1 cellular context compared by ENCODE assay signal in the genomic region with DNA sequence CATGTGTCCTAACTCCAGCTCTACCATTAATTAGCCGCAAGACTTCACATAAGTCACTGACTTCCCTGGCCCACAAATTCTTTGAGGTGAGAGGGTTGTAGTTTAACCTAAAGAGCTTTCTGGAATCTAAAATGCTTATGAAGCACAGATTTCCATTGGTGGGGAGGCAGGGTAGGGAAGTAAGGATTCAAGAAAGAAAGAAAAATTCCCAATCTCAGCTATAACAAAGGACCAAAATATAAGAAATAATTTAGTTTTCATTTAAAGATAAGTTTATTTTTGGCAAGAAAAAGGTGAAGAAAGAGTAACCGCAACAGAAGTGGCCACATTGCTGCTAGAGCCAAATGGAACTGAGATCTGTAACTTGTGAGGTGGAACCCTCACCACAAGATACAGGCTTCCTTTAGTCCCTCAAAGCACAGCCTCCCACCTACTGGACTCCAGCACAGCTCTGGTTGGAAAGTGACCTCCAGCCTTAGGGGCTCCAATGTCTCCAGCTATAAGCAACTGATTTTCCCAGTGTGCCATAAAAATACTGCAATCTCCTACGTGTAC.
TF ChIP-seq lines count a peak whose summit lies in the region.

No MANE protein-coding gene starts in this region.

TF ChIP-seq in GM12878, 131 proteins besides CTCF, POLR2A, EP300 and RAD21 (continued from another document and continues in another):
- TF ChIP-seq CHD4 (IDR thresholded peaks at IDR 0.05), result no peak
- TF ChIP-seq RFX5 (IDR thresholded peaks at IDR 0.05; ENCODE audit: low read depth, low read length), result no peak
- TF ChIP-seq POLR2AphosphoS5 (IDR thresholded peaks at IDR 0.05; ENCODE audit: low read length), result peak; percentile 77
- no peak for TF ChIP-seq BRCA1 (IDR thresholded peaks at IDR 0.05; ENCODE audit: low read depth, low read length)
- 0 out of 2 replicates have a peak, but pooled peaks have one; percentile 81 for TF ChIP-seq PAX5 (IDR thresholded peaks at IDR 0.05; ENCODE audit: borderline replicate concordance, low read depth, low read length)
- peak; percentile 44; the same call in 1 of the 2 replicates for TF ChIP-seq BCL11A (IDR thresholded peaks at IDR 0.05; ENCODE audit: low read depth, low read length)
- no peak for TF ChIP-seq ZZZ3 (IDR thresholded peaks at IDR 0.05; ENCODE audit: control insufficient read depth, insufficient read length, low read depth)
- no peak for TF ChIP-seq HDGF (IDR thresholded peaks at IDR 0.05)
- 0 out of 2 replicates have a peak, but pooled peaks have one; percentile 24 for TF ChIP-seq CREB1 (IDR thresholded peaks at IDR 0.05; ENCODE audit: low read depth)
- no peak for TF ChIP-seq SMC3 (IDR thresholded peaks at IDR 0.05; ENCODE audit: borderline replicate concordance, low read length)
- no peak for TF ChIP-seq NFXL1 (IDR thresholded peaks at IDR 0.05; ENCODE audit: borderline replicate concordance)
- peak; percentile 91 for TF ChIP-seq EED (IDR thresholded peaks at IDR 0.05; ENCODE audit: low read depth)
- no peak for TF ChIP-seq TCF3 (IDR thresholded peaks at IDR 0.05; ENCODE audit: borderline replicate concordance, insufficient read depth, low read depth, low read length)
- TF ChIP-seq, protein P1, sequence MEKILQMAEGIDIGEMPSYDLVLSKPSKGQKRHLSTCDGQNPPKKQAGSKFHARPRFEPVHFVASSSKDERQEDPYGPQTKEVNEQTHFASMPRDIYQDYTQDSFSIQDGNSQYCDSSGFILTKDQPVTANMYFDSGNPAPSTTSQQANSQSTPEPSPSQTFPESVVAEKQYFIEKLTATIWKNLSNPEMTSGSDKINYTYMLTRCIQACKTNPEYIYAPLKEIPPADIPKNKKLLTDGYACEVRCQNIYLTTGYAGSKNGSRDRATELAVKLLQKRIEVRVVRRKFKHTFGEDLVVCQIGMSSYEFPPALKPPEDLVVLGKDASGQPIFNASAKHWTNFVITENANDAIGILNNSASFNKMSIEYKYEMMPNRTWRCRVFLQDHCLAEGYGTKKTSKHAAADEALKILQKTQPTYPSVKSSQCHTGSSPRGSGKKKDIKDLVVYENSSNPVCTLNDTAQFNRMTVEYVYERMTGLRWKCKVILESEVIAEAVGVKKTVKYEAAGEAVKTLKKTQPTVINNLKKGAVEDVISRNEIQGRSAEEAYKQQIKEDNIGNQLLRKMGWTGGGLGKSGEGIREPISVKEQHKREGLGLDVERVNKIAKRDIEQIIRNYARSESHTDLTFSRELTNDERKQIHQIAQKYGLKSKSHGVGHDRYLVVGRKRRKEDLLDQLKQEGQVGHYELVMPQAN (conservative IDR thresholded peaks at IDR 0.05), result no peak
- TF ChIP-seq SMARCA5 (IDR thresholded peaks at IDR 0.05), result no peak; the same call in none of the 2 replicates
- peak; percentile 45; the same call in 1 of the 2 replicates for TF ChIP-seq CHD2 (IDR thresholded peaks at IDR 0.05; ENCODE audit: borderline replicate concordance, low read depth, low read length)
- TF ChIP-seq CREM (IDR thresholded peaks at IDR 0.05; ENCODE audit: low read depth), result peak; percentile 13; the same call in 1 of the 2 replicates
- TF ChIP-seq, protein P2, sequence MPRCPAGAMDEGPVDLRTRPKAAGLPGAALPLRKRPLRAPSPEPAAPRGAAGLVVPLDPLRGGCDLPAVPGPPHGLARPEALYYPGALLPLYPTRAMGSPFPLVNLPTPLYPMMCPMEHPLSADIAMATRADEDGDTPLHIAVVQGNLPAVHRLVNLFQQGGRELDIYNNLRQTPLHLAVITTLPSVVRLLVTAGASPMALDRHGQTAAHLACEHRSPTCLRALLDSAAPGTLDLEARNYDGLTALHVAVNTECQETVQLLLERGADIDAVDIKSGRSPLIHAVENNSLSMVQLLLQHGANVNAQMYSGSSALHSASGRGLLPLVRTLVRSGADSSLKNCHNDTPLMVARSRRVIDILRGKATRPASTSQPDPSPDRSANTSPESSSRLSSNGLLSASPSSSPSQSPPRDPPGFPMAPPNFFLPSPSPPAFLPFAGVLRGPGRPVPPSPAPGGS (IDR thresholded peaks at IDR 0.05; ENCODE audit: borderline replicate concordance, insufficient read depth, low read depth, low read length, poor library complexity, severe bottlenecking), result no peak
- 0 out of 2 replicates have a peak, but pooled peaks have one; percentile 19 for TF ChIP-seq TCF12 (IDR thresholded peaks at IDR 0.05; ENCODE audit: low read depth, low read length)
- TF ChIP-seq, protein P3, sequence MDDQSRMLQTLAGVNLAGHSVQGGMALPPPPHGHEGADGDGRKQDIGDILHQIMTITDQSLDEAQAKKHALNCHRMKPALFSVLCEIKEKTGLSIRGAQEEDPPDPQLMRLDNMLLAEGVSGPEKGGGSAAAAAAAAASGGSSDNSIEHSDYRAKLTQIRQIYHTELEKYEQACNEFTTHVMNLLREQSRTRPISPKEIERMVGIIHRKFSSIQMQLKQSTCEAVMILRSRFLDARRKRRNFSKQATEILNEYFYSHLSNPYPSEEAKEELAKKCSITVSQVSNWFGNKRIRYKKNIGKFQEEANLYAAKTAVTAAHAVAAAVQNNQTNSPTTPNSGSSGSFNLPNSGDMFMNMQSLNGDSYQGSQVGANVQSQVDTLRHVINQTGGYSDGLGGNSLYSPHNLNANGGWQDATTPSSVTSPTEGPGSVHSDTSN (IDR thresholded peaks at IDR 0.05; ENCODE audit: insufficient replicate concordance, low read depth, low read length), result no peak
- TF ChIP-seq IKZF1 (conservative IDR thresholded peaks at IDR 0.05), result peak; percentile 93
- no peak for TF ChIP-seq ZNF24 (IDR thresholded peaks at IDR 0.05)
- TF ChIP-seq NR2F1 (conservative IDR thresholded peaks at IDR 0.05), result peak; percentile 72
- peak; percentile 51 for TF ChIP-seq NBN (IDR thresholded peaks at IDR 0.05)
- TF ChIP-seq TCF7 (IDR thresholded peaks at IDR 0.05; ENCODE audit: borderline replicate concordance), result peak; percentile 51; the same call in 1 of the 2 replicates
- no peak for TF ChIP-seq JUND (IDR thresholded peaks at IDR 0.05; ENCODE audit: low read depth, low read length)
- no peak for TF ChIP-seq ETV6 (conservative IDR thresholded peaks at IDR 0.05 in 1 of 2, IDR thresholded peaks at IDR 0.05 in 1 of 2; ENCODE audit: borderline replicate concordance in 1 of 2, low read depth in 1 of 2)
- TF ChIP-seq ZNF274 (IDR thresholded peaks at IDR 0.05; ENCODE audit: insufficient read depth, insufficient read length), result no peak
- TF ChIP-seq, protein P4, sequence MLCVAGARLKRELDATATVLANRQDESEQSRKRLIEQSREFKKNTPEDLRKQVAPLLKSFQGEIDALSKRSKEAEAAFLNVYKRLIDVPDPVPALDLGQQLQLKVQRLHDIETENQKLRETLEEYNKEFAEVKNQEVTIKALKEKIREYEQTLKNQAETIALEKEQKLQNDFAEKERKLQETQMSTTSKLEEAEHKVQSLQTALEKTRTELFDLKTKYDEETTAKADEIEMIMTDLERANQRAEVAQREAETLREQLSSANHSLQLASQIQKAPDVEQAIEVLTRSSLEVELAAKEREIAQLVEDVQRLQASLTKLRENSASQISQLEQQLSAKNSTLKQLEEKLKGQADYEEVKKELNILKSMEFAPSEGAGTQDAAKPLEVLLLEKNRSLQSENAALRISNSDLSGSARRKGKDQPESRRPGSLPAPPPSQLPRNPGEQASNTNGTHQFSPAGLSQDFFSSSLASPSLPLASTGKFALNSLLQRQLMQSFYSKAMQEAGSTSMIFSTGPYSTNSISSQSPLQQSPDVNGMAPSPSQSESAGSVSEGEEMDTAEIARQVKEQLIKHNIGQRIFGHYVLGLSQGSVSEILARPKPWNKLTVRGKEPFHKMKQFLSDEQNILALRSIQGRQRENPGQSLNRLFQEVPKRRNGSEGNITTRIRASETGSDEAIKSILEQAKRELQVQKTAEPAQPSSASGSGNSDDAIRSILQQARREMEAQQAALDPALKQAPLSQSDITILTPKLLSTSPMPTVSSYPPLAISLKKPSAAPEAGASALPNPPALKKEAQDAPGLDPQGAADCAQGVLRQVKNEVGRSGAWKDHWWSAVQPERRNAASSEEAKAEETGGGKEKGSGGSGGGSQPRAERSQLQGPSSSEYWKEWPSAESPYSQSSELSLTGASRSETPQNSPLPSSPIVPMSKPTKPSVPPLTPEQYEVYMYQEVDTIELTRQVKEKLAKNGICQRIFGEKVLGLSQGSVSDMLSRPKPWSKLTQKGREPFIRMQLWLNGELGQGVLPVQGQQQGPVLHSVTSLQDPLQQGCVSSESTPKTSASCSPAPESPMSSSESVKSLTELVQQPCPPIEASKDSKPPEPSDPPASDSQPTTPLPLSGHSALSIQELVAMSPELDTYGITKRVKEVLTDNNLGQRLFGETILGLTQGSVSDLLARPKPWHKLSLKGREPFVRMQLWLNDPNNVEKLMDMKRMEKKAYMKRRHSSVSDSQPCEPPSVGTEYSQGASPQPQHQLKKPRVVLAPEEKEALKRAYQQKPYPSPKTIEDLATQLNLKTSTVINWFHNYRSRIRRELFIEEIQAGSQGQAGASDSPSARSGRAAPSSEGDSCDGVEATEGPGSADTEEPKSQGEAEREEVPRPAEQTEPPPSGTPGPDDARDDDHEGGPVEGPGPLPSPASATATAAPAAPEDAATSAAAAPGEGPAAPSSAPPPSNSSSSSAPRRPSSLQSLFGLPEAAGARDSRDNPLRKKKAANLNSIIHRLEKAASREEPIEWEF (IDR thresholded peaks at IDR 0.05; ENCODE audit: insufficient replicate concordance, low read depth, low read length), result peak; percentile 79
- TF ChIP-seq GABPA (IDR thresholded peaks at IDR 0.05; ENCODE audit: low read depth), result no peak
- no peak for TF ChIP-seq KLF5 (IDR thresholded peaks at IDR 0.05; ENCODE audit: partially characterized antibody)
- TF ChIP-seq, protein P5, sequence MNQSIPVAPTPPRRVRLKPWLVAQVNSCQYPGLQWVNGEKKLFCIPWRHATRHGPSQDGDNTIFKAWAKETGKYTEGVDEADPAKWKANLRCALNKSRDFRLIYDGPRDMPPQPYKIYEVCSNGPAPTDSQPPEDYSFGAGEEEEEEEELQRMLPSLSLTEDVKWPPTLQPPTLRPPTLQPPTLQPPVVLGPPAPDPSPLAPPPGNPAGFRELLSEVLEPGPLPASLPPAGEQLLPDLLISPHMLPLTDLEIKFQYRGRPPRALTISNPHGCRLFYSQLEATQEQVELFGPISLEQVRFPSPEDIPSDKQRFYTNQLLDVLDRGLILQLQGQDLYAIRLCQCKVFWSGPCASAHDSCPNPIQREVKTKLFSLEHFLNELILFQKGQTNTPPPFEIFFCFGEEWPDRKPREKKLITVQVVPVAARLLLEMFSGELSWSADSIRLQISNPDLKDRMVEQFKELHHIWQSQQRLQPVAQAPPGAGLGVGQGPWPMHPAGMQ (IDR thresholded peaks at IDR 0.05; ENCODE audit: borderline replicate concordance), result no peak
- no peak for TF ChIP-seq MYB (IDR thresholded peaks at IDR 0.05; ENCODE audit: borderline replicate concordance, low read depth, low read length)
- TF ChIP-seq, protein P6, sequence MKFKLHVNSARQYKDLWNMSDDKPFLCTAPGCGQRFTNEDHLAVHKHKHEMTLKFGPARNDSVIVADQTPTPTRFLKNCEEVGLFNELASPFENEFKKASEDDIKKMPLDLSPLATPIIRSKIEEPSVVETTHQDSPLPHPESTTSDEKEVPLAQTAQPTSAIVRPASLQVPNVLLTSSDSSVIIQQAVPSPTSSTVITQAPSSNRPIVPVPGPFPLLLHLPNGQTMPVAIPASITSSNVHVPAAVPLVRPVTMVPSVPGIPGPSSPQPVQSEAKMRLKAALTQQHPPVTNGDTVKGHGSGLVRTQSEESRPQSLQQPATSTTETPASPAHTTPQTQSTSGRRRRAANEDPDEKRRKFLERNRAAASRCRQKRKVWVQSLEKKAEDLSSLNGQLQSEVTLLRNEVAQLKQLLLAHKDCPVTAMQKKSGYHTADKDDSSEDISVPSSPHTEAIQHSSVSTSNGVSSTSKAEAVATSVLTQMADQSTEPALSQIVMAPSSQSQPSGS (IDR thresholded peaks at IDR 0.05; ENCODE audit: low read length), result peak; percentile 76
- no peak for TF ChIP-seq SREBF2 (IDR thresholded peaks at IDR 0.05; ENCODE audit: low read length)
- no peak for TF ChIP-seq FOXK2 (IDR thresholded peaks at IDR 0.05)
- TF ChIP-seq SREBF1 (IDR thresholded peaks at IDR 0.05; ENCODE audit: low read length), result no peak
- TF ChIP-seq YY1 (IDR thresholded peaks at IDR 0.05; ENCODE audit: low read depth, low read length), result no peak
- TF ChIP-seq IRF4 (IDR thresholded peaks at IDR 0.05; ENCODE audit: low read depth, low read length), result no peak
- TF ChIP-seq ZNF207 (IDR thresholded peaks at IDR 0.05; ENCODE audit: borderline replicate concordance), result no peak
- TF ChIP-seq ATF7 (IDR thresholded peaks at IDR 0.05; ENCODE audit: low read depth), result peak; percentile 51
- no peak for TF ChIP-seq JUNB (IDR thresholded peaks at IDR 0.05)
- TF ChIP-seq, protein P7, sequence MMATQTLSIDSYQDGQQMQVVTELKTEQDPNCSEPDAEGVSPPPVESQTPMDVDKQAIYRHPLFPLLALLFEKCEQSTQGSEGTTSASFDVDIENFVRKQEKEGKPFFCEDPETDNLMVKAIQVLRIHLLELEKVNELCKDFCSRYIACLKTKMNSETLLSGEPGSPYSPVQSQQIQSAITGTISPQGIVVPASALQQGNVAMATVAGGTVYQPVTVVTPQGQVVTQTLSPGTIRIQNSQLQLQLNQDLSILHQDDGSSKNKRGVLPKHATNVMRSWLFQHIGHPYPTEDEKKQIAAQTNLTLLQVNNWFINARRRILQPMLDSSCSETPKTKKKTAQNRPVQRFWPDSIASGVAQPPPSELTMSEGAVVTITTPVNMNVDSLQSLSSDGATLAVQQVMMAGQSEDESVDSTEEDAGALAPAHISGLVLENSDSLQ (IDR thresholded peaks at IDR 0.05), result peak; percentile 13; the same call in 1 of the 2 replicates
- TF ChIP-seq, protein P8, sequence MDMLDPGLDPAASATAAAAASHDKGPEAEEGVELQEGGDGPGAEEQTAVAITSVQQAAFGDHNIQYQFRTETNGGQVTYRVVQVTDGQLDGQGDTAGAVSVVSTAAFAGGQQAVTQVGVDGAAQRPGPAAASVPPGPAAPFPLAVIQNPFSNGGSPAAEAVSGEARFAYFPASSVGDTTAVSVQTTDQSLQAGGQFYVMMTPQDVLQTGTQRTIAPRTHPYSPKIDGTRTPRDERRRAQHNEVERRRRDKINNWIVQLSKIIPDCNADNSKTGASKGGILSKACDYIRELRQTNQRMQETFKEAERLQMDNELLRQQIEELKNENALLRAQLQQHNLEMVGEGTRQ (IDR thresholded peaks at IDR 0.05; ENCODE audit: borderline replicate concordance, low read depth, low read length), result no peak
- TF ChIP-seq, protein P9, sequence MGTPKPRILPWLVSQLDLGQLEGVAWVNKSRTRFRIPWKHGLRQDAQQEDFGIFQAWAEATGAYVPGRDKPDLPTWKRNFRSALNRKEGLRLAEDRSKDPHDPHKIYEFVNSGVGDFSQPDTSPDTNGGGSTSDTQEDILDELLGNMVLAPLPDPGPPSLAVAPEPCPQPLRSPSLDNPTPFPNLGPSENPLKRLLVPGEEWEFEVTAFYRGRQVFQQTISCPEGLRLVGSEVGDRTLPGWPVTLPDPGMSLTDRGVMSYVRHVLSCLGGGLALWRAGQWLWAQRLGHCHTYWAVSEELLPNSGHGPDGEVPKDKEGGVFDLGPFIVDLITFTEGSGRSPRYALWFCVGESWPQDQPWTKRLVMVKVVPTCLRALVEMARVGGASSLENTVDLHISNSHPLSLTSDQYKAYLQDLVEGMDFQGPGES (IDR thresholded peaks at IDR 0.05), result no peak
- TF ChIP-seq MEF2A (IDR thresholded peaks at IDR 0.05; ENCODE audit: insufficient read depth, low read depth, low read length), result peak; percentile 71
